11 cellular contexts compared by ENCODE assay signal in the genomic region with DNA sequence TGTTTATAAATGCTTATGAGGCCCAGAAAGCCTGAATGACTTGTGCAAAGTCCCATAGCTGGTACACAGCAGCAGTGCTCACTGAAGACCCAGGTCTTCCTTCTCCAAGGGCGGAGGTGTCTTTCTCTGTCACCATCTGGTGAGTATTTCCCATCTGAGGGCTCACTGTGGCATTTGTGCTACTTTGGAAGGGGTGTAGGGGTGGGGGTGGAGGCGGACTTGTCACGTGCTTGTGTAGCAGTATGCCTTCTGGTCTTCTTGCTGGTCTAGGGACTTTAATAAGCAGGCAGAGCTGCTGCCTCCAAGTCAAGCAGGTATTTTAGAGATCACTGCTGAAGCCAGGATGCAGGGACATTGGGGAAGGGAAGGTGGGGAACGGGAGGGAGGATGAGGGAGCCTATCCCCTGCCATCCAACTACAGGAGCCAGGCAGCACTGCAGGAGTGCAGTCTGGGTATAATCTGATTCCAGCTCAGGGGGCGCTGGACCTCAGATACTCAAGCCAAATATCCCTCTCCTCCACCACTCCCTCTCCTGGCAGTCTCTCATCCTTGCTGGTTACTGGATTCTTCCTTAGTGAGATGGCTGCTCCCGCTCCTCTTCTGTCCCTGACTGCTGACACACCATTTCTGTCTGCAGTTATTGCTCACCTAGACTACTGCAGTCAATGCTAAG. TPM values are rescaled to one million over a fixed set of nuclear protein-coding genes. Genes with fewer than 3 reads are reported as not detected.
DNase-seq lines count a peak whose midpoint lies in the region; ATAC-seq and TF ChIP-seq lines count a peak whose summit lies in the region.
"Had no signal": no experiment of that assay in that cellular context is flagged by ENCODE, and none has a peak within 500 bp of the region (broad histone marks: within the 10 kb centered on the region; RNA-seq: fewer than 3 reads in every experiment).

No MANE protein-coding gene starts in this region.

- no peaks in the 10 kb centered on the region for H3K9me3 ChIP-seq in WERI-Rb-1 (ENCODE audit: severe bottlenecking)

- TF ChIP-seq CTCF in WERI-Rb-1 (IDR thresholded peaks at IDR 0.05; ENCODE audit: low read depth, low read length): peak; percentile 87

- 0 out of 2 replicates have a peak overlapping the region, but pooled peaks have one; percentile 9 for H3K4me3 ChIP-seq in WERI-Rb-1 (ENCODE audit: low read depth, low read length)

- no peaks in the 10 kb centered on the region for H3K27me3 ChIP-seq in WERI-Rb-1 (ENCODE audit: insufficient read depth, low read depth, severe bottlenecking)

- no peak for ATAC-seq in HG02981 (IDR thresholded peaks at IDR 0.05; ENCODE audit: unreplicated experiment)
- no peak for ATAC-seq in GM18517 (IDR thresholded peaks at IDR 0.05; ENCODE audit: unreplicated experiment)
- ATAC-seq in HG02852 (IDR thresholded peaks at IDR 0.05; ENCODE audit: unreplicated experiment): no peak

- DNase-seq in DMS 273 treated with DMSO at 0.1 percent for 48 hours (lab: John Stamatoyannopoulos, UW): peak; percentile 38
- DNase-seq in LHCN-M2 (ENCODE audit: low read depth): peak; percentile 19
- DNase-seq in WERI-Rb-1: peak; percentile 86
- peak; percentile 32 for DNase-seq in kidney tubule cell (ENCODE audit: low spot score)
- DNase-seq in NCI-H128 (lab: John Stamatoyannopoulos, UW; ENCODE audit: unreplicated experiment): no peak
- DNase-seq: NCI-H1048; stimulated activated CD4-positive, alpha-beta T cell treated with anti-CD3 and anti-CD28 coated beads, Interleukin-1b, Interleukin-23, amount 100 ng/mL, for 48 hours; trophoblast cell had no signal

- peak overlapping the region; percentile 76 for H3K27ac ChIP-seq in WERI-Rb-1

- H3K36me3 ChIP-seq in WERI-Rb-1: peaks cover 37% of the 10 kb centered on the region

RNA-seq across cellular contexts. Expression of a gene that starts 3.4 kb away (rescaled TPM):
- total RNA-seq in LHCN-M2 (2014; rRNA removed): not detected in 2 replicates
- not detected for polyA plus RNA-seq in LHCN-M2 (2012)
